Comparison of ENCODE assay signal across 25 cellular contexts in the genomic region with DNA sequence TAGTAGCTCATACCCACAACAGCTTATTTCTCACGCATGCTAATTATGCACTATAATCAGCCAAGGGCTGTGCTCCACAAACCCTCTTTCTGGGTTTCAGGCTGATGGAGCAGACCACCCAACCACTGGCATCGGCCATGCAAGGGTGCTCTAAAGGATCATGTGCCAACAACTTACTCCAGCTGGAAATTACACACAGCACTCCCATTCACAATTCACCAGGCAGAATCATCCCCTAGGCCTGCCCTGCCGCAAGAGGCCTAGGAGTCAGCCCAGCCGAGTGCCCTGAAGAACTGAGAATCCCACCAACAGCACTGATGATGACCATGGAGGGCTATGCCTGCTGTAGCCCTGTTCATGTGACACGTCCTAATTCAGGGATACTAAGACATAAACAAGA.
"Had no signal": no experiment of that assay in that cellular context is flagged by ENCODE, and none has a peak within 500 bp of the region (broad histone marks: within the 10 kb centered on the region; RNA-seq: fewer than 3 reads in every experiment).

No MANE protein-coding gene starts in this region.

- H3K27ac Mint-ChIP-seq: activated CD8-positive, alpha-beta memory T cell treated with anti-CD3 and anti-CD28 coated beads, Interleukin-2, amount 10 ng/mL, durations not matched to agents 7 days and 5 days; activated CD8-positive, alpha-beta T cell treated with anti-CD3 and anti-CD28 coated beads, Interleukin-2, amount 10 ng/mL, durations not matched to agents 7 days and 5 days; activated naive CD4-positive, alpha-beta T cell treated with anti-CD3 and anti-CD28 coated beads, Interleukin-2, amount 50 U/mL, for 72 hours; activated T-cell treated with anti-CD3 and anti-CD28 coated beads, Interleukin-2, amount 50 U/mL, for 72 hours; effector memory CD8-positive, alpha-beta T cell; mesothelial cell of epicardium; natural killer cell; neural progenitor cell had no signal

- H3K4me3 Mint-ChIP-seq: activated CD8-positive, alpha-beta memory T cell treated with anti-CD3 and anti-CD28 coated beads, Interleukin-2, amount 10 ng/mL, durations not matched to agents 7 days and 5 days; activated CD8-positive, alpha-beta T cell treated with anti-CD3 and anti-CD28 coated beads, Interleukin-2, amount 10 ng/mL, durations not matched to agents 7 days and 5 days; activated T-cell treated with anti-CD3 and anti-CD28 coated beads, Interleukin-2, amount 50 U/mL, for 72 hours; effector memory CD8-positive, alpha-beta T cell; mesothelial cell of epicardium; natural killer cell; neural progenitor cell had no signal

- H3K27ac ChIP-seq: body of pancreas, coronary artery, neural progenitor cell, right lobe of liver, upper lobe of left lung, vagina had no signal

- H3K4me1 ChIP-seq: body of pancreas, neural progenitor cell, right lobe of liver, upper lobe of left lung, vagina had no signal

- ATAC-seq: activated CD8-positive, alpha-beta memory T cell treated with anti-CD3 and anti-CD28 coated beads, Interleukin-2, amount 10 ng/mL, durations not matched to agents 7 days and 5 days; activated CD8-positive, alpha-beta T cell treated with anti-CD3 and anti-CD28 coated beads, Interleukin-2, amount 10 ng/mL, durations not matched to agents 7 days and 5 days; activated naive CD4-positive, alpha-beta T cell treated with anti-CD3 and anti-CD28 coated beads, Interleukin-2, amount 50 U/mL, for 72 hours; activated T-cell treated with anti-CD3 and anti-CD28 coated beads, Interleukin-2, amount 50 U/mL, for 72 hours; body of pancreas; effector memory CD8-positive, alpha-beta T cell; esophagus mucosa; left cardiac atrium; natural killer cell; right lobe of liver had no signal

- H3K9me3 ChIP-seq: body of pancreas, right lobe of liver, upper lobe of left lung, vagina had no signal

- H3K9me3 Mint-ChIP-seq: activated naive CD4-positive, alpha-beta T cell treated with anti-CD3 and anti-CD28 coated beads, Interleukin-2, amount 50 U/mL, for 72 hours; activated T-cell treated with anti-CD3 and anti-CD28 coated beads, Interleukin-2, amount 50 U/mL, for 72 hours; effector memory CD8-positive, alpha-beta T cell; mesothelial cell of epicardium; natural killer cell; neural progenitor cell had no signal

- H3K27me3 ChIP-seq: body of pancreas, neural progenitor cell, right lobe of liver, upper lobe of left lung, vagina had no signal

- DNase-seq: activated CD4-positive, alpha-beta T cell treated with anti-CD3 and anti-CD28 coated beads, Interleukin-2, amount 50 U/mL, for 1 hour; activated CD4-positive, CD25-positive, alpha-beta regulatory T cell treated with anti-CD3 and anti-CD28 coated beads, Interleukin-2, amount 50 U/mL, for 72 hours; activated CD8-positive, alpha-beta memory T cell treated with anti-CD3 and anti-CD28 coated beads, Interleukin-2, amount 10 ng/mL, durations not matched to agents 7 days and 5 days; activated CD8-positive, alpha-beta T cell treated with anti-CD3 and anti-CD28 coated beads, Interleukin-2, amount 10 ng/mL, durations not matched to agents 7 days and 5 days; activated naive CD4-positive, alpha-beta T cell; activated T-cell treated with anti-CD3 and anti-CD28 coated beads, Interleukin-2, amount 50 U/mL, for 72 hours; body of pancreas; cerebellar nuclear complex; effector memory CD8-positive, alpha-beta T cell; foreskin fibroblast; islet precursor cell; left cardiac atrium; mammary epithelial cell; natural killer cell; right lobe of liver; stimulated activated CD4-positive, alpha-beta T cell treated with anti-CD3 and anti-CD28 coated beads, Interleukin-2, amount 100 ng/mL, for 48 hours; stimulated activated naive CD4-positive, alpha-beta T cell treated with Interleukin-2 at 50 U/mL for 16 hours; T-helper 2 cell; upper lobe of left lung had no signal

- H3K4me3 ChIP-seq: body of pancreas, coronary artery, neural progenitor cell, right lobe of liver, upper lobe of left lung, vagina had no signal

- H3K4me1 Mint-ChIP-seq: activated CD8-positive, alpha-beta memory T cell treated with anti-CD3 and anti-CD28 coated beads, Interleukin-2, amount 10 ng/mL, durations not matched to agents 7 days and 5 days; mesothelial cell of epicardium; natural killer cell had no signal

- H3K36me3 Mint-ChIP-seq: activated CD8-positive, alpha-beta memory T cell treated with anti-CD3 and anti-CD28 coated beads, Interleukin-2, amount 10 ng/mL, durations not matched to agents 7 days and 5 days; activated naive CD4-positive, alpha-beta T cell treated with anti-CD3 and anti-CD28 coated beads, Interleukin-2, amount 50 U/mL, for 72 hours; mesothelial cell of epicardium; natural killer cell; neural progenitor cell had no signal

- H3K36me3 ChIP-seq: neural progenitor cell, right lobe of liver, upper lobe of left lung, vagina had no signal
